19 cellular contexts compared by ENCODE assay signal in the genomic region with DNA sequence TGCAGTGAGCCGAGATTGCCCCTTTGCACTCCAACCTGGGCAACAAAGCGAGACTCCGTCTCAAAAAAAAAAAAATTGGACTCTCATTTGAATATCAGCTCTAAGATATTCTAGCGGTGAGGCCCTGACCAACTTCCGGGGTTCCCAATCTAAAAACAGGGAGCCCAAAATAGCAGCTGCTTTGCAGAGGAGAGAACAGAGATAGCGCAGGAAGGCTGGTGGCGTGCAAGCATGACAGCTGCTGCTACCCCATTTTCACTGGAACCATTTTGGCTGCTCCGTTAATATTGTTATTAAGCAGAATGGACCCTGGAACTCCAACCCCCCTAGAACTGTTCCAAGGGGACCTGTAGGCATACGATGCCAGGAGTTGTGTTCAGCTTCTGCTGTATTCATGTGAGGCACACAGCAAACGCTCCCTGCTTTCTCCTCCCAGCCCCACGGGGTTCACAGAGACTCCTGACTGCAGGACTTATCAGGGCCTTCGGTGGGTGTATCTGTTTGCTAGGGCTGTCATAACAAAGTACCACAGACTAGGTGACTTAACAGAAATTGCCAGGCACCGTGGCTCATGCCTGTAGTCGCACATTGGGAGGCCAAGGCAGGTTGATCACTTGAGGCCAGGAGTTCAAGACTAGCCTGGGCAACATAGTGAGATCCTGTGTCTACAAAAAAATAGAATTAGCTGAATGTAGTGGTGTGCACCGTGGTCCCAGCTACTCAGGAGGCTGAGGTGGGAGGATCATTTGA. TPM values are rescaled to one million over a fixed set of nuclear protein-coding genes. Genes with fewer than 3 reads are reported as not detected.
"Had no signal": no experiment of that assay in that cellular context is flagged by ENCODE, and none has a peak within 500 bp of the region (broad histone marks: within the 10 kb centered on the region; RNA-seq: fewer than 3 reads in every experiment).

No MANE protein-coding gene starts in this region.

- H3K4me3 ChIP-seq: lung, prostate gland, upper lobe of right lung had no signal

- H3K27me3 ChIP-seq: upper lobe of right lung had no signal

- H3K36me3 ChIP-seq: prostate gland had no signal

- H3K9me3 ChIP-seq: prostate gland, upper lobe of right lung had no signal

- DNase-seq: activated CD4-positive, alpha-beta memory T cell treated with anti-CD3 and anti-CD28 coated beads, Interleukin-2, amount 10 ng/mL, durations not matched to agents 7 days and 5 days; activated CD4-positive, alpha-beta T cell treated with anti-CD3 and anti-CD28 coated beads for 48 hours; activated effector memory CD4-positive, alpha-beta T cell treated with Interleukin-2 at 50 U/mL for 16 hours; activated naive CD4-positive, alpha-beta T cell treated with anti-CD3 and anti-CD28 coated beads, Interleukin-2, amount 10 ng/mL, durations not matched to agents 7 days and 5 days; activated T-cell treated with anti-CD3 and anti-CD28 coated beads, Interleukin-2, amount 50 U/mL, for 72 hours; kidney; stimulated activated CD4-positive, alpha-beta T cell treated with anti-CD3 and anti-CD28 coated beads, Interleukin-4, amount 100 ng/mL, for 1 hour; stimulated activated naive CD4-positive, alpha-beta T cell treated with Interleukin-2 at 50 U/mL for 16 hours; upper lobe of right lung had no signal

- H3K27ac ChIP-seq: epithelial cell of prostate, prostate gland, upper lobe of right lung had no signal

- ATAC-seq: activated T-cell treated with anti-CD3 and anti-CD28 coated beads, Interleukin-2, amount 50 U/mL, for 72 hours; naive thymus-derived CD4-positive, alpha-beta T cell had no signal

- H3K4me1 ChIP-seq: prostate gland had no signal

RNA-seq across cellular contexts. Expression of gene PCP2, which starts 14.9 kb away (rescaled TPM):
- total RNA-seq: cardiac septum, chondrocyte, neural crest cell, omental fat pad had no signal
- polyA plus RNA-seq: naive thymus-derived CD4-positive, alpha-beta T cell had no signal

RNA-seq across cellular contexts. Expression of gene RETN, which starts 20.4 kb away (rescaled TPM):
- total RNA-seq: activated CD4-positive, alpha-beta memory T cell treated with anti-CD3 and anti-CD28 coated beads, Interleukin-2, amount 10 ng/mL, durations not matched to agents 7 days and 5 days; activated T-cell treated with anti-CD3 and anti-CD28 coated beads, Interleukin-2, amount 50 U/mL, for 72 hours; chondrocyte; fibroblast of villous mesenchyme; left lobe of liver; neural crest cell; prostate gland had no signal
- polyA plus RNA-seq: naive thymus-derived CD4-positive, alpha-beta T cell had no signal
